Comparison of ENCODE assay signal across 20 cellular contexts in genomic region chrX:31931225-31931624, GRCh38.
A peak's percentile ranks its signal among the peaks of the same experiment; 100 is the strongest.
DNase-seq lines count a peak whose midpoint lies in the region; ATAC-seq and TF ChIP-seq lines count a peak whose summit lies in the region.
"Had no signal": no experiment of that assay in that cellular context is flagged by ENCODE, and none has a peak within 500 bp of the region (broad histone marks: within the 10 kb centered on the region; RNA-seq: fewer than 3 reads in every experiment).

No MANE protein-coding gene starts in this region.

- H4K20me1 ChIP-seq in GM23248 (ENCODE audit: insufficient read depth) = no peaks in the 10 kb centered on the region

- no peak overlapping the region for H2AFZ ChIP-seq in GM23248

- no peak overlapping the region for H3K9ac ChIP-seq in GM23248

- H3K79me2 ChIP-seq in GM23248 (ENCODE audit: insufficient read depth) = no peaks in the 10 kb centered on the region

- TF ChIP-seq CTCF in ascending aorta (IDR thresholded peaks at IDR 0.05) = no peak
- TF ChIP-seq CTCF in retinal pigment epithelial cell (conservative IDR thresholded peaks at IDR 0.05; ENCODE audit: low read depth, low read length) = no peak

- 6 to 18% methylated on average over 3 of the region's 3 CpGs for WGBS in GM23248 (ENCODE audit: low coverage in 1 of 2, low lambda C conversion rate in 2 of 2, missing lambda C conversion rate in 2 of 2), 2 experiments

- H3K27ac ChIP-seq in GM23248 (no peak overlapping the region), ascending aorta (peak overlapping the region; percentile 2 to 20)
- H3K27ac ChIP-seq: coronary artery, HL-60, ovary, suprapubic skin had no signal

- no peak overlapping the region for H3K4me2 ChIP-seq in GM23248 (ENCODE audit: unreplicated experiment)

- H3K9me3 ChIP-seq in GM23248 (ENCODE audit: low read depth) (no peaks in the 10 kb centered on the region), ascending aorta (no peaks in the 10 kb centered on the region)
- H3K9me3 ChIP-seq: ovary, suprapubic skin had no signal

- no peaks in the 10 kb centered on the region for H3F3A ChIP-seq in GM23248 (ENCODE audit: insufficient read depth)

- no peak for ATAC-seq in HG02870 (IDR thresholded peaks at IDR 0.05; ENCODE audit: unreplicated experiment)
- no peak for ATAC-seq in GM18870 (IDR thresholded peaks at IDR 0.05; ENCODE audit: unreplicated experiment)
- ATAC-seq in HG03460 (IDR thresholded peaks at IDR 0.05; ENCODE audit: unreplicated experiment) = no peak
- ATAC-seq: activated naive CD8-positive, alpha-beta T cell treated with anti-CD3 and anti-CD28 coated beads, Interleukin-2, amount 50 U/mL, for 24 hours had no signal

- intact Hi-C loops in ascending aorta (cut with DNase I) = no loop called here

- H3K36me3 ChIP-seq in GM23248 (ENCODE audit: low read depth) = no peaks in the 10 kb centered on the region
- H3K36me3 ChIP-seq in ascending aorta = no peaks in the 10 kb centered on the region
- H3K36me3 ChIP-seq: ovary, suprapubic skin had no signal

- H3K4me1 ChIP-seq in GM23248 (ENCODE audit: insufficient read depth) (no peaks in the 10 kb centered on the region), ascending aorta (no peaks in the 10 kb centered on the region)
- H3K4me1 ChIP-seq: suprapubic skin had no signal

- H3K4me3 ChIP-seq in GM23248 (no peak overlapping the region), ascending aorta (no peak overlapping the region), retinal pigment epithelial cell (ENCODE audit: low read length) (no peak overlapping the region)
- H3K4me3 ChIP-seq: coronary artery, ovary, suprapubic skin had no signal

- no peaks in the 10 kb centered on the region for H3K9me2 ChIP-seq in GM23248 (ENCODE audit: insufficient read depth)

- in situ Hi-C loops in GM23248 (cut with MboI) = no loop called here

- H3K27me3 ChIP-seq in GM23248 (replicated peaks; ENCODE audit: insufficient read depth) = no peaks in the 10 kb centered on the region
- H3K27me3 ChIP-seq in ascending aorta = no peaks in the 10 kb centered on the region
- H3K27me3 ChIP-seq: ovary, suprapubic skin had no signal

- peak; percentile 0 for DNase-seq in GM23248
- no peak for DNase-seq in ascending aorta (ENCODE audit: low spot score in 2 of 2)
- peak; percentile 4 for DNase-seq in hepatic stellate cell (ENCODE audit: low spot score)
- DNase-seq in retinal pigment epithelial cell (ENCODE audit: low read depth) = peak; percentile 54
- DNase-seq in GDM1 (lab: John Stamatoyannopoulos, UW) = no peak
- DNase-seq: activated CD4-positive, alpha-beta T cell treated with anti-CD3 and anti-CD28 coated beads, Interleukin-2, amount 10 ng/mL, durations not matched to agents 24 days and 14 days; activated naive CD8-positive, alpha-beta T cell treated with anti-CD3 and anti-CD28 coated beads, Interleukin-2, amount 50 U/mL, for 24 hours; activated T-cell treated with anti-CD3 and anti-CD28 coated beads, Interleukin-2, amount 50 U/mL, for 1 hour; erythroblast; HFFc6; NCI-H2029; NCI-H82; ovary; RPMI8226 had no signal

Comparison
In these comparisons a context has a peak if more than half of its experiments do, and no peak if none do; other contexts are left out.
1. DNase-seq: peak in GM23248 (single experiment), hepatic stellate cell (single experiment) and retinal pigment epithelial cell (single experiment); none in ascending aorta (0 of 2) and GDM1 (single experiment).